ENCODE assay signal across 11 cellular contexts in genomic region chr2:99572380-99572779, GRCh38.
DNase-seq lines count a peak whose midpoint lies in the region; ATAC-seq and TF ChIP-seq lines count a peak whose summit lies in the region.
"Had no signal": no experiment of that assay in that cellular context is flagged by ENCODE, and none has a peak within 500 bp of the region (broad histone marks: within the 10 kb centered on the region; RNA-seq: fewer than 3 reads in every experiment).

No MANE protein-coding gene starts in this region.

- peaks cover 4% of the 10 kb centered on the region for H3K4me1 ChIP-seq in left ventricle myocardium inferior

- H3K4me3 ChIP-seq in left ventricle myocardium inferior, result no peak overlapping the region

- ATAC-seq in Right ventricle myocardium inferior, result no peak
- no peak for ATAC-seq in GM18511 (IDR thresholded peaks at IDR 0.05; ENCODE audit: unreplicated experiment)

- intact Hi-C loops in left ventricle myocardium inferior (cut with micrococcal nuclease), result no loop called here
- intact Hi-C loops in Right ventricle myocardium inferior (cut with DNase I), result no loop called here

- DNase-seq in left ventricle myocardium inferior, result no peak
- DNase-seq in Right ventricle myocardium inferior (ENCODE audit: missing footprints), result no peak
- DNase-seq in anterior cingulate cortex (lab: John Stamatoyannopoulos, UW), result peak in 47 of 58 donors; percentile 10 to 85 (median 54)
- DNase-seq in NCI-H82 (lab: John Stamatoyannopoulos, UW), result no peak
- DNase-seq in GM10266 (ENCODE audit: extremely low spot score), result no peak
- DNase-seq in amniotic stem cell (lab: John Stamatoyannopoulos, UW), result no peak
- DNase-seq: activated T-cell treated with anti-CD3 and anti-CD28 coated beads, Interleukin-2, amount 50 U/mL, for 24 hours; stimulated activated CD4-positive, alpha-beta T cell treated with anti-CD3 and anti-CD28 coated beads, Interleukin-4, amount 100 ng/mL, for 4 hours; WERI-Rb-1 had no signal

- H3K27ac ChIP-seq in left ventricle myocardium inferior (replicated peaks), result peak overlapping the region; percentile 51
- peak overlapping the region; percentile 60 for H3K27ac ChIP-seq in layer of hippocampus (ENCODE audit: low read depth, low read length)
- H3K27ac ChIP-seq: WERI-Rb-1 had no signal

- H3K9me3 ChIP-seq in left ventricle myocardium inferior (replicated peaks), result no peaks in the 10 kb centered on the region

- no peaks in the 10 kb centered on the region for H3K36me3 ChIP-seq in left ventricle myocardium inferior
- H3K36me3 ChIP-seq: WERI-Rb-1 had no signal

- no peaks in the 10 kb centered on the region for H3K27me3 ChIP-seq in left ventricle myocardium inferior (ENCODE audit: low read depth)
- no peaks in the 10 kb centered on the region for H3K27me3 ChIP-seq in layer of hippocampus (ENCODE audit: control insufficient read depth, insufficient read depth, low read length)

- TF ChIP-seq CTCF in left ventricle myocardium inferior (IDR thresholded peaks at IDR 0.05; ENCODE audit: borderline replicate concordance) (no peak), GM10266 (IDR thresholded peaks at IDR 0.05; ENCODE audit: control insufficient read depth, insufficient read depth, low read depth, missing control alignments) (no peak)

Comparison
In these comparisons a context has a peak if more than half of its experiments do, and no peak if none do; other contexts are left out.
1. DNase-seq: peak in anterior cingulate cortex (47 of 58); none in left ventricle myocardium inferior (single experiment), Right ventricle myocardium inferior (single experiment), NCI-H82 (single experiment), GM10266 (single experiment) and amniotic stem cell (single experiment).